8 cellular contexts compared by ENCODE assay signal in the genomic region with DNA sequence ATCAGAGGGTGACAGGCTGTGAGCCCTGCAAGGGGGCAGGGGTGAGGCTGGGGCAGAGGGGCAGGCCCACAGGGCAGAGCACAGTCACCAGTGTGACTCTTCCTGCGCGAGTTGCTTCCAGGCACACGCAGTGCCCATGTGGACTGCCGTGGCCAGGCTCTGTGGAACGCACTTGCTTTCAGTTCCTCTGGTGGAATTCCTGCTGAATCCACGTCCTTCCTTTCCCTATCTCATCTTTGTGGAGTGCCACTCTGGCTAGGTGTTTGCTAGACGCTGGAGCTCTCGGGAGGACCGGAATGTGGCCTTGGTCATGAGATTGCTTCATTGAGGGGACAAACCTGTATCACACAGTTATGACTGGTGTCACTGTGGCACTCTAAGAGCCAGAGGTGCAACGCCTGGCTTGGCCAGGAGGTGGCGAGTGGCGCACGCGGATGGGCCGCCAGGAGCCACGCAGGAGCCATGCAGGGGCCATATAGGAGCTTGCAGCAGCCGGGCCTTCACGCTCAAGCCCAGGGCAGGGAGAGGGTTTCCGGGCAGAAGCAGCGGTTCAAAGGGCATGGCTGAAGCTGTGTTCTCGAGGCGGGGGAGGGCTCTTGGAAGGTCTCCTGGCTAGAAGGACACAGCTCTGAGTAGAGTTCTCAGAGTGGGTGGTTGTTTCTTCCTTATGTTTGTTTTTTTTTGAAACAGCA. TPM values are rescaled to one million over a fixed set of nuclear protein-coding genes. Genes with fewer than 3 reads are reported as not detected.
DNase-seq lines count a peak whose midpoint lies in the region; ATAC-seq and TF ChIP-seq lines count a peak whose summit lies in the region.

No MANE protein-coding gene starts in this region.

- no peaks in the 10 kb centered on the region for H3K9me2 ChIP-seq in MM.1S (replicated peaks; ENCODE audit: insufficient read depth, low read length)

- H3K36me3 ChIP-seq in MM.1S (replicated peaks; ENCODE audit: insufficient read depth, low read length) (no peaks in the 10 kb centered on the region), ascending aorta (peaks cover 33 to 51% of the 10 kb centered on the region in 2 donors)

- WGBS in right cardiac atrium, result 33% methylated on average over 22 of the region's 22 CpGs

- peak; percentile 82 for TF ChIP-seq CTCF in GM10266 (IDR thresholded peaks at IDR 0.05; ENCODE audit: control insufficient read depth, insufficient read depth, low read depth, missing control alignments)
- TF ChIP-seq CTCF in MM.1S (IDR thresholded peaks at IDR 0.05; ENCODE audit: low read length), result peak; percentile 85
- peak; percentile 86 to 96 (median 95) for TF ChIP-seq CTCF in ascending aorta (IDR thresholded peaks at IDR 0.05)

- H3K79me2 ChIP-seq in MM.1S (ENCODE audit: low read length), result peaks cover 15% of the 10 kb centered on the region

- H2AFZ ChIP-seq in MM.1S (ENCODE audit: low read length), result no peak overlapping the region

- H3K4me3 ChIP-seq in MM.1S (ENCODE audit: low read length) (no peak overlapping the region), ascending aorta (no peak overlapping the region), right cardiac atrium (ENCODE audit: low read length) (no peak overlapping the region)

- no peaks in the 10 kb centered on the region for H3K27me3 ChIP-seq in MM.1S (replicated peaks; ENCODE audit: insufficient read depth, low read length)
- no peaks in the 10 kb centered on the region for H3K27me3 ChIP-seq in ascending aorta
- no peaks in the 10 kb centered on the region for H3K27me3 ChIP-seq in right cardiac atrium (ENCODE audit: control insufficient read depth, insufficient read depth)

- intact Hi-C loops in ascending aorta (cut with DNase I), result loop anchor here (5.0 kb wide), 1 partner anchor 99 kb away; no protein-coding TSS in a partner anchor
- intact Hi-C loops in right cardiac atrium (cut with DNase I), result no loop called here
- intact Hi-C loops in sciatic nerve (cut with DNase I), result no loop called here

- H3F3A ChIP-seq in MM.1S (ENCODE audit: insufficient read depth, low read length), result no peaks in the 10 kb centered on the region

- ATAC-seq in right cardiac atrium, result peak; percentile 76 to 81
- peak; percentile 88 for ATAC-seq in sciatic nerve
- no peak for ATAC-seq in HG03354 (IDR thresholded peaks at IDR 0.05; ENCODE audit: poor library complexity, severe bottlenecking, unreplicated experiment)
- no peak for ATAC-seq in HG03045 (IDR thresholded peaks at IDR 0.05; ENCODE audit: unreplicated experiment)

- no peak overlapping the region for H3K4me2 ChIP-seq in MM.1S (ENCODE audit: low read depth, low read length)

- DNase-seq in GM10266 (ENCODE audit: extremely low spot score) (peak; percentile 73), MM.1S (peak; percentile 67), T-helper 22 cell (ENCODE audit: low read depth) (peak; percentile 40), ascending aorta (ENCODE audit: low spot score in 2 of 2) (peak in 1 of 2 donors; percentile 80), right cardiac atrium (peak; percentile 72 to 91 (median 89)), sciatic nerve (ENCODE audit: low spot score) (peak; percentile 86)

- H3K9me3 ChIP-seq in MM.1S (replicated peaks; ENCODE audit: insufficient read depth, low read length), result no peaks in the 10 kb centered on the region
- no peaks in the 10 kb centered on the region for H3K9me3 ChIP-seq in ascending aorta
- no peaks in the 10 kb centered on the region for H3K9me3 ChIP-seq in right cardiac atrium (ENCODE audit: control insufficient read depth, low read length)

- H3K9ac ChIP-seq in MM.1S (ENCODE audit: low read length), result no peak overlapping the region

- 0 out of 2 replicates have a peak, but pooled peaks cover 3% of the 10 kb centered on the region for H4K20me1 ChIP-seq in MM.1S (ENCODE audit: insufficient read depth, low read length)

- H3K27ac ChIP-seq in MM.1S (ENCODE audit: low read length) (no peak overlapping the region), ascending aorta (no peak overlapping the region), right cardiac atrium (ENCODE audit: low read length) (no peak overlapping the region)

- H3K4me1 ChIP-seq in MM.1S (ENCODE audit: low read length), result no peaks in the 10 kb centered on the region
- peaks cover 0 to 3% of the 10 kb centered on the region in 2 donors for H3K4me1 ChIP-seq in ascending aorta
- H3K4me1 ChIP-seq in right cardiac atrium (ENCODE audit: control insufficient read depth, insufficient read depth, low read length), result no peaks in the 10 kb centered on the region

RNA-seq across cellular contexts. Expression of a gene that starts 36.1 kb away (rescaled TPM):
- total RNA-seq in ascending aorta (87.8 TPM), right cardiac atrium (10 to 100 TPM; 15.3 to 17.3 (median 16.4) TPM), sciatic nerve (36.3 TPM)
- 12.0 TPM for polyA plus RNA-seq in right cardiac atrium

Comparison
In these comparisons a context has a peak if more than half of its experiments do, and no peak if none do; other contexts are left out.
1. ATAC-seq: peak in right cardiac atrium (2 of 2) and sciatic nerve (single experiment); none in HG03354 (single experiment) and HG03045 (single experiment).
2. Peak in every context shown above with its lines, with median percentiles within 50 percentile points of each other: CTCF ChIP-seq.